8 cellular contexts compared by ENCODE assay signal in the genomic region with DNA sequence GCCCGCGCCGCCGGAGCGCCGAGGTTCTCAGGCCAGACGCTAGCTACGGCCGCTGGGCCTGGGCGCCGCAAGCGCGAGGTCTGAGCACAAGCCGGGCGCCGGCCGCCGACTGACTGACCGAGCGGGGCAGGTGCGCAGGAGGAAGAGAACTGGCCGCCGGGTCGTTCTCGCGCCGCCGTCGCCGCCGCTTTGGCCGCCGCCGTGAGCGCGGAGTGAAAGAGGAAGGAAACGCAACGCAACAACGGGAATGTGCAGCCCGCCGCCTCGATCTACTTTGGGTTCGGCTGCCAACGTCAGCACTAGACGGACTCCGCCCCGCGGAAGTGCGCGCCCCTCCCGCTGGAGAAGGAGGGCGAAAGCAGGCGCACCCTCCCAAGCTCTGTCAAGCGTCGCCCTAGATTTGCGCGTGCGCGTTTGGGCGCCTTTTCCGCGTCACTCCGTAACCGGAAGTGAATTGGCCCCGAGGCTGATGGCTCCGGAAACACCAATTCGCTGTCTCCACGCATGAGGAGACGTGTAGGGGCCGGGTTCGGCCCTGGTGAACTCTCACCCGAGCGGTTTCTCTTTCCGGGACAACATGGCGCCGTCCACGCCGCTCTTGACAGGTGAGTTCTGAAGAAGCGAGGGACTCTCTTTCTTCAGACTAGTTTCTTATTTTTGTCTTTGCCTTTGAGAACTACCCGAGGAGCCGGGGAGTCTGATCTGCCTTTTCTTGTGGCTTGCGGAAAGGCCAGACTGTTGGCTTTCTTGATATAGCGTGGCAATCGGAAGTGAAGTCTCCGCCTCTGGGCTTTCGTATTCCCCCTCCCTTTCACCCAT. TPM values are rescaled to one million over a fixed set of nuclear protein-coding genes. Genes with fewer than 3 reads are reported as not detected.
DNase-seq lines count a peak whose midpoint lies in the region; ATAC-seq, FAIRE-seq and TF ChIP-seq lines count a peak whose summit lies in the region.

A gene (plus strand): TSS at position 562 of the 819 bp plus-strand sequence. CDS start 16 bp downstream, at position 578.
A gene (minus strand): TSS at position 271 of the 819 bp plus-strand sequence. CDS start 361 bp downstream, outside the sequence.

- DNase-seq in NCI-H1930 (lab: John Stamatoyannopoulos, UW) (peak; percentile 98 to 99), ascending aorta (ENCODE audit: low spot score in 2 of 2) (peak; percentile 94 to 99), right atrium auricular region (ENCODE audit: low spot score) (peak; percentile 99), psoas muscle (peak; percentile 98 to 100), urothelium cell line (ENCODE audit: low spot score) (peak; percentile 93)
- peak; percentile 99 for DNase-seq in T-helper 2 cell treated with Interferon-gamma antibody and Interleukin-4, amounts not matched to agents 5 μg/mL and 100 μg/mL, for 36 hours (ENCODE audit: low spot score)

- H3K4me3 Mint-ChIP-seq in T-helper 2 cell treated with Interferon-gamma antibody and Interleukin-4, amounts not matched to agents 5 μg/mL and 100 μg/mL, for 36 hours, result peak within 1 kb of the TSS; percentile 100

- H3K4me3 ChIP-seq in ascending aorta, result peak within 1 kb of the TSS; percentile 89 to 99
- peak within 1 kb of the TSS; percentile 67 to 87 for H3K4me3 ChIP-seq in right atrium auricular region
- peak within 1 kb of the TSS; percentile 85 for H3K4me3 ChIP-seq in psoas muscle

- FAIRE-seq in urothelium cell line (lab: Jason Lieb, UNC), result peak; percentile 73

- WGBS in psoas muscle, 3 donors, result 0% methylated on average over 79 to 86 of the region's 86 CpGs

- peaks cover 50% of the 10 kb centered on the region for H3K36me3 Mint-ChIP-seq in T-helper 2 cell treated with Interferon-gamma antibody and Interleukin-4, amounts not matched to agents 5 μg/mL and 100 μg/mL, for 36 hours (ENCODE audit: low read depth)

- H3K27ac ChIP-seq in ascending aorta, result peak within 1 kb of the TSS; percentile 99 to 100
- peak within 1 kb of the TSS; percentile 97 to 99 for H3K27ac ChIP-seq in right atrium auricular region
- peak within 1 kb of the TSS; percentile 97 for H3K27ac ChIP-seq in psoas muscle

- H3K27me3 ChIP-seq in ascending aorta (no peaks in the 10 kb centered on the region), right atrium auricular region (no peaks in the 10 kb centered on the region), psoas muscle (ENCODE audit: insufficient read depth in 3 of 3, low read length in 2 of 3) (no peaks in the 10 kb centered on the region)

- H3K9me3 ChIP-seq in ascending aorta, result no peaks in the 10 kb centered on the region
- H3K9me3 ChIP-seq in right atrium auricular region, result no peaks in the 10 kb centered on the region
- no peaks in the 10 kb centered on the region for H3K9me3 ChIP-seq in psoas muscle

- peaks cover 0 to 24% of the 10 kb centered on the region in 2 donors for H3K4me1 ChIP-seq in ascending aorta
- H3K4me1 ChIP-seq in right atrium auricular region, result peaks cover 0 to 25% of the 10 kb centered on the region in 2 donors
- H3K4me1 ChIP-seq in psoas muscle, result peaks cover 39% of the 10 kb centered on the region

- ATAC-seq in GM18502 (IDR thresholded peaks at IDR 0.05; ENCODE audit: poor library complexity, unreplicated experiment), result peak; percentile 92
- peak; percentile 94 for ATAC-seq in HG02970 (IDR thresholded peaks at IDR 0.05; ENCODE audit: low FRiP score, unreplicated experiment)
- peak; percentile 93 to 95 (median 94) for ATAC-seq in psoas muscle

- TF ChIP-seq CTCF in ascending aorta (IDR thresholded peaks at IDR 0.05) (no peak), right atrium auricular region (IDR thresholded peaks at IDR 0.05) (no peak), psoas muscle (IDR thresholded peaks at IDR 0.05) (no peak)

- no peaks in the 10 kb centered on the region for H3K9me3 Mint-ChIP-seq in T-helper 2 cell treated with Interferon-gamma antibody and Interleukin-4, amounts not matched to agents 5 μg/mL and 100 μg/mL, for 36 hours

- peaks cover 54% of the 10 kb centered on the region for H3K4me1 Mint-ChIP-seq in T-helper 2 cell treated with Interferon-gamma antibody and Interleukin-4, amounts not matched to agents 5 μg/mL and 100 μg/mL, for 36 hours (ENCODE audit: low read depth)

- intact Hi-C loops in ascending aorta (cut with DNase I), result loop anchor here (1.0 to 5.0 kb wide), 6 partner anchors 57 to 579 kb away; a partner anchor contains a TSS
- intact Hi-C loops in psoas muscle (cut with DNase I), result loop anchor here (5.0 kb wide), 3 partner anchors 56 to 734 kb away; a partner anchor contains a TSS

- no peaks in the 10 kb centered on the region for H3K27me3 Mint-ChIP-seq in T-helper 2 cell treated with Interferon-gamma antibody and Interleukin-4, amounts not matched to agents 5 μg/mL and 100 μg/mL, for 36 hours (ENCODE audit: low read depth)

- H3K36me3 ChIP-seq in ascending aorta (peaks cover 0 to 13% of the 10 kb centered on the region in 2 donors), right atrium auricular region (peaks cover 14% of the 10 kb centered on the region), psoas muscle (ENCODE audit: insufficient read depth in 1 of 2, low read depth in 1 of 2) (peaks cover 0 to 48% of the 10 kb centered on the region in 2 donors)

- peak within 1 kb of the TSS; percentile 97 for H3K27ac Mint-ChIP-seq in T-helper 2 cell treated with Interferon-gamma antibody and Interleukin-4, amounts not matched to agents 5 μg/mL and 100 μg/mL, for 36 hours

RNA-seq across cellular contexts. Expression of the first gene that starts in this region (rescaled TPM):
- total RNA-seq in ascending aorta, result 83.2 TPM
- 100 to 1,000 TPM in 1 of 2 donors, 10 to 100 TPM in 1; 86.7 to 112 TPM for total RNA-seq in right atrium auricular region
- 100 to 1,000 TPM in 2 of 4 donors, 10 to 100 TPM in 2; 67.2 to 103 (median 91.2) TPM for total RNA-seq in psoas muscle
- 100 to 1,000 TPM in 2 of 3 donors, 10 to 100 TPM in 1; 85.5 to 117 (median 103) TPM for polyA plus RNA-seq in psoas muscle

RNA-seq across cellular contexts. Expression of the second gene that starts in this region (rescaled TPM):
- 237 TPM for total RNA-seq in ascending aorta
- total RNA-seq in right atrium auricular region, result 100 to 1,000 TPM in 1 of 2 donors, 10 to 100 TPM in 1; 96.8 to 102 TPM
- 10 to 100 TPM; 16.3 to 22.5 (median 18.7) TPM for total RNA-seq in psoas muscle
- polyA plus RNA-seq in psoas muscle, result 10 to 100 TPM; 13.2 to 60.2 (median 14.5) TPM

Comparison
In these comparisons a context has a peak if more than half of its experiments do, and no peak if none do; other contexts are left out.
1. Peak in every context shown above with its lines: DNase-seq, ATAC-seq, H3K4me3 ChIP-seq and H3K27ac ChIP-seq.
2. RNA of the second gene that starts in this region (total RNA-seq): 237 TPM in ascending aorta (single experiment) and 96.8 to 102 TPM in right atrium auricular region; 16.3 to 22.5 TPM in psoas muscle; every median in the first group is over 4 times any median in the second.